In genomic region chr9:16152276-16153065, GRCh38 we compare ENCODE assay signal across 26 cellular contexts.
DNase-seq lines count a peak whose midpoint lies in the region; ATAC-seq and TF ChIP-seq lines count a peak whose summit lies in the region.
"Had no signal": no experiment of that assay in that cellular context is flagged by ENCODE, and none has a peak within 500 bp of the region (broad histone marks: within the 10 kb centered on the region; RNA-seq: fewer than 3 reads in every experiment).

No MANE protein-coding gene starts in this region.

- H3K36me3 ChIP-seq in trophoblast cell (ENCODE audit: control insufficient read depth in 1 of 2, insufficient read depth in 2 of 2, low read length in 2 of 2), result no peaks in the 10 kb centered on the region
- no peaks in the 10 kb centered on the region for H3K36me3 ChIP-seq in Caco-2 (ENCODE audit: control insufficient read depth, insufficient read depth, low read length)
- H3K36me3 ChIP-seq: adrenal gland, breast epithelium, colonic mucosa, neutrophil, upper lobe of right lung had no signal

- H3K4me2 ChIP-seq in trophoblast cell (ENCODE audit: low read length), result no peak overlapping the region
- H3K4me2 ChIP-seq: KMS-11 had no signal

- H2AK5ac ChIP-seq in trophoblast cell (ENCODE audit: low read length), result peak overlapping the region; percentile 38

- POLR2A ChIA-PET in Caco-2 (lab: Charles Lee), result no interaction called here

- no peak overlapping the region for H3K23ac ChIP-seq in trophoblast cell (ENCODE audit: low read length)

- no peak overlapping the region for H3K4me3 ChIP-seq in fibroblast of the aortic adventitia (ENCODE audit: low read depth, low read length)
- no peak overlapping the region for H3K4me3 ChIP-seq in trophoblast cell (ENCODE audit: low read depth, low read length)
- no peak overlapping the region for H3K4me3 ChIP-seq in Caco-2 (ENCODE audit: low read depth, low read length)
- H3K4me3 ChIP-seq: adrenal gland, breast epithelium, colonic mucosa, mucosa of descending colon, upper lobe of right lung had no signal

- H2BK12ac ChIP-seq in trophoblast cell (ENCODE audit: low read length), result peak overlapping the region; percentile 46

- peak overlapping the region; percentile 35 for H2BK120ac ChIP-seq in trophoblast cell (ENCODE audit: insufficient read depth, low read length, poor library complexity)

- H3K4me1 Mint-ChIP-seq in Caco-2 (ENCODE audit: low read depth, unreplicated experiment), result no peaks in the 10 kb centered on the region

- peak overlapping the region; percentile 73 for H2BK5ac ChIP-seq in trophoblast cell (ENCODE audit: low read depth, low read length, poor library complexity)

- no peak overlapping the region for H4K12ac ChIP-seq in trophoblast cell (ENCODE audit: low read depth, low read length)

- CTCF ChIA-PET in Caco-2 (lab: Charles Lee), result no interaction called here

- H3K4ac ChIP-seq in trophoblast cell (ENCODE audit: low read depth, low read length), result peak overlapping the region; percentile 29

- no CpG with 5 or more reads among the region's 12 CpGs for WGBS in trophoblast cell (ENCODE audit: extremely low coverage, insufficient coverage, insufficient read length)

- no peak overlapping the region for H4K8ac ChIP-seq in trophoblast cell (ENCODE audit: low read depth, low read length)

- peak overlapping the region; percentile 53 for H3K14ac ChIP-seq in trophoblast cell (ENCODE audit: low read length)

- no peak overlapping the region for H3K4me3 Mint-ChIP-seq in Caco-2 (ENCODE audit: unreplicated experiment)
- H3K4me3 Mint-ChIP-seq: activated CD4-positive, alpha-beta T cell treated with anti-CD3 and anti-CD28 coated beads, Interleukin-2, amount 10 ng/mL, durations not matched to agents 24 days and 14 days had no signal

- H4K91ac ChIP-seq in trophoblast cell (ENCODE audit: low read depth, low read length), result peak overlapping the region; percentile 94

- no TSS peak for BruUV-seq in Caco-2 (replicated peaks; lab: Mats Ljungman, UMichigan)

- no peak overlapping the region for H3K9ac ChIP-seq in trophoblast cell (ENCODE audit: low read length)
- H3K9ac ChIP-seq: KMS-11 had no signal

- no peak overlapping the region for H3K27ac Mint-ChIP-seq in Caco-2 (ENCODE audit: unreplicated experiment)
- H3K27ac Mint-ChIP-seq: activated CD4-positive, alpha-beta T cell treated with anti-CD3 and anti-CD28 coated beads, Interleukin-2, amount 10 ng/mL, durations not matched to agents 24 days and 14 days had no signal

- no peaks in the 10 kb centered on the region for H3K36me3 Mint-ChIP-seq in Caco-2 (ENCODE audit: insufficient read depth, unreplicated experiment)

- no peak overlapping the region for H3K18ac ChIP-seq in trophoblast cell (ENCODE audit: low read length)

- DNase-seq in NCI-H128 (lab: John Stamatoyannopoulos, UW; ENCODE audit: unreplicated experiment), result peak; percentile 21
- DNase-seq in NCI-H526 treated with DMSO at 0.1 percent for 48 hours (lab: John Stamatoyannopoulos, UW), result peak; percentile 37
- peak; percentile 19 for DNase-seq in fibroblast of the aortic adventitia (ENCODE audit: low read depth)
- DNase-seq in trophoblast cell, result no peak
- no peak for DNase-seq in NCI-H774 (lab: John Stamatoyannopoulos, UW)
- DNase-seq in Caco-2, result no peak
- no peak for DNase-seq in occipital lobe (lab: John Stamatoyannopoulos, UW)
- DNase-seq: activated CD4-positive, alpha-beta T cell treated with anti-CD3 and anti-CD28 coated beads, Interleukin-2, amount 10 ng/mL, durations not matched to agents 24 days and 14 days; activated naive CD4-positive, alpha-beta T cell; activated T-cell treated with anti-CD3 and anti-CD28 coated beads, Interleukin-2, amount 50 U/mL, for 48 hours; adrenal gland; colonic mucosa; COR-L47; DND-41; H7; mucosa of descending colon; NCI-H1694 treated with DMSO at 0.1 percent for 48 hours; NCI-H226; small intestine; stimulated activated CD4-positive, alpha-beta T cell treated with anti-CD3 and anti-CD28 coated beads, Interleukin-1b, Interleukin-23, amount 100 ng/mL, for 48 hours; upper lobe of right lung had no signal

- ATAC-seq in GM21423 (IDR thresholded peaks at IDR 0.05; ENCODE audit: unreplicated experiment), result no peak
- ATAC-seq: mucosa of descending colon, upper lobe of right lung had no signal

- H3K27ac ChIP-seq in trophoblast cell (ENCODE audit: low read depth, low read length), result peak overlapping the region; percentile 63
- H3K27ac ChIP-seq: adrenal gland, breast epithelium, colonic mucosa, KMS-11, neutrophil, RWPE1, upper lobe of right lung had no signal

- no peak overlapping the region for H2AFZ ChIP-seq in trophoblast cell (ENCODE audit: insufficient read depth, low read length, poor library complexity)

- H3K4me1 ChIP-seq in trophoblast cell (ENCODE audit: control insufficient read depth in 1 of 2, insufficient read depth in 2 of 2, low read length in 2 of 2) (peaks cover 26 to 35% of the 10 kb centered on the region in 2 experiments), Caco-2 (no peaks in the 10 kb centered on the region)
- H3K4me1 ChIP-seq: breast epithelium, colonic mucosa, upper lobe of right lung had no signal

- H3K27me3 ChIP-seq in trophoblast cell (ENCODE audit: insufficient read depth, low read length) (no peaks in the 10 kb centered on the region), Caco-2 (replicated peaks; ENCODE audit: control insufficient read depth, insufficient read depth, low read length) (no peaks in the 10 kb centered on the region)
- H3K27me3 ChIP-seq: adrenal gland, breast epithelium, colonic mucosa, upper lobe of right lung had no signal

- intact Hi-C loops in Caco-2 (cut with micrococcal nuclease; ENCODE audit: unreplicated experiment), result no loop called here

- peaks cover 3% of the 10 kb centered on the region for H3K27me3 Mint-ChIP-seq in Caco-2 (ENCODE audit: insufficient read depth, unreplicated experiment)

- peaks cover 35% of the 10 kb centered on the region for H3K79me1 ChIP-seq in trophoblast cell (ENCODE audit: low read length)

- TF ChIP-seq CTCF in fibroblast of the aortic adventitia (IDR thresholded peaks at IDR 0.05; ENCODE audit: insufficient read depth, low read length), result no peak
- TF ChIP-seq CTCF in Caco-2 (IDR thresholded peaks at IDR 0.05; ENCODE audit: insufficient read depth in 1 of 2, low read depth in 1 of 2, low read length in 1 of 2, severe bottlenecking in 1 of 2, unreplicated experiment in 1 of 2), result no peak

- no peaks in the 10 kb centered on the region for H3K9me3 ChIP-seq in trophoblast cell (ENCODE audit: insufficient read depth, low read depth, low read length)
- no peaks in the 10 kb centered on the region for H3K9me3 ChIP-seq in Caco-2
- H3K9me3 ChIP-seq: adrenal gland, breast epithelium, colonic mucosa, mucosa of descending colon, neutrophil, upper lobe of right lung had no signal

- H3K79me2 ChIP-seq in trophoblast cell (ENCODE audit: control insufficient read depth, insufficient read depth, low read length, poor library complexity), result peaks cover 5% of the 10 kb centered on the region

- no peaks in the 10 kb centered on the region for H3K9me3 Mint-ChIP-seq in Caco-2 (ENCODE audit: unreplicated experiment)
- H3K9me3 Mint-ChIP-seq: activated CD4-positive, alpha-beta T cell treated with anti-CD3 and anti-CD28 coated beads, Interleukin-2, amount 10 ng/mL, durations not matched to agents 24 days and 14 days had no signal

Comparison
In these comparisons a context has a peak if more than half of its experiments do, and no peak if none do; other contexts are left out.
1. DNase-seq: peak in NCI-H128 (single experiment), NCI-H526 treated with DMSO at 0.1 percent for 48 hours (single experiment) and fibroblast of the aortic adventitia (single experiment); none in trophoblast cell (0 of 2), NCI-H774 (single experiment), Caco-2 (0 of 2) and occipital lobe (single experiment).